In genomic region chr6:27837636-27838512, GRCh38 we compare ENCODE assay signal across 8 cellular contexts.
DNase-seq lines count a peak whose midpoint lies in the region; ATAC-seq and TF ChIP-seq lines count a peak whose summit lies in the region.

No MANE protein-coding gene starts in this region.

- under 1% methylated on average over 49 of the region's 49 CpGs for WGBS in hepatocyte (ENCODE audit: low lambda C conversion rate, missing lambda C conversion rate)

- in situ Hi-C loops in astrocyte of the spinal cord (cut with HindIII; ENCODE audit: low sequenced_read_pairs): no loop called here

- ATAC-seq in HG02943 (IDR thresholded peaks at IDR 0.05; ENCODE audit: low read depth, unreplicated experiment): peak; percentile 83

- TF ChIP-seq CTCF in astrocyte of the spinal cord (IDR thresholded peaks at IDR 0.05; ENCODE audit: low read depth, low read length) (no peak), hepatocyte (IDR thresholded peaks at IDR 0.05; ENCODE audit: poor library complexity) (no peak)

- peak overlapping the region; percentile 100 for H3K27ac ChIP-seq in hepatocyte

- H3K4me3 ChIP-seq in astrocyte of the spinal cord (ENCODE audit: low read depth, low read length): peak overlapping the region; percentile 83
- peak overlapping the region; percentile 89 for H3K4me3 ChIP-seq in hepatocyte

- no peaks in the 10 kb centered on the region for H3K9me3 ChIP-seq in hepatocyte (ENCODE audit: low read depth)

- H4K20me1 ChIP-seq in hepatocyte (ENCODE audit: insufficient read depth, poor library complexity, severe bottlenecking): no peaks in the 10 kb centered on the region

- DNase-seq in SIG-M5 (lab: John Stamatoyannopoulos, UW) (peak; percentile 91), SIG-M5 treated with dmso at 0.1 percent for 504 hours (lab: John Stamatoyannopoulos, UW; ENCODE audit: unreplicated experiment) (no peak), NCI-H187 (lab: John Stamatoyannopoulos, UW) (peak; percentile 91 to 94), T-helper 22 cell (ENCODE audit: low read depth) (peak; percentile 71), astrocyte of the spinal cord (ENCODE audit: low read depth, low spot score) (peak; percentile 99), hepatocyte (ENCODE audit: low spot score) (peak; percentile 97), renal cortical epithelial cell (ENCODE audit: low read depth) (peak; percentile 100)

- H3K4me1 ChIP-seq in hepatocyte (ENCODE audit: insufficient read depth): peaks cover 11% of the 10 kb centered on the region

- no peaks in the 10 kb centered on the region for H3K9me2 ChIP-seq in hepatocyte (replicated peaks; ENCODE audit: insufficient read depth)

- no peaks in the 10 kb centered on the region for H3K36me3 ChIP-seq in hepatocyte (replicated peaks; ENCODE audit: insufficient read depth, low read depth)

- H2AFZ ChIP-seq in hepatocyte: no peak overlapping the region

- H3K4me2 ChIP-seq in hepatocyte: peak overlapping the region; percentile 79

- no peaks in the 10 kb centered on the region for H3K27me3 ChIP-seq in hepatocyte

- H3K79me2 ChIP-seq in hepatocyte: peaks cover 50% of the 10 kb centered on the region
